Comparison of ENCODE assay signal across 9 cellular contexts in genomic region chr15:48112242-48112641, GRCh38. TPM values are rescaled to one million over a fixed set of nuclear protein-coding genes. Genes with fewer than 3 reads are reported as not detected.
DNase-seq lines count a peak whose midpoint lies in the region; ATAC-seq and TF ChIP-seq lines count a peak whose summit lies in the region.
"Had no signal": no experiment of that assay in that cellular context is flagged by ENCODE, and none has a peak within 500 bp of the region (broad histone marks: within the 10 kb centered on the region; RNA-seq: fewer than 3 reads in every experiment).

No MANE protein-coding gene starts in this region.

- H3K36me3 ChIP-seq in body of pancreas (replicated peaks in 1 of 2; ENCODE audit: insufficient read depth in 1 of 2, low read depth in 2 of 2): no peaks in the 10 kb centered on the region
- H3K36me3 ChIP-seq in CD8-positive, alpha-beta T cell (ENCODE audit: insufficient read depth, low read length): no peaks in the 10 kb centered on the region

- no peak for TF ChIP-seq POLR2A in body of pancreas (IDR thresholded peaks at IDR 0.05)

- H3K9me3 Mint-ChIP-seq in effector memory CD8-positive, alpha-beta T cell: no peaks in the 10 kb centered on the region
- no peaks in the 10 kb centered on the region for H3K9me3 Mint-ChIP-seq in CD8-positive, alpha-beta T cell

- no peak overlapping the region for H3K4me3 Mint-ChIP-seq in effector memory CD8-positive, alpha-beta T cell
- H3K4me3 Mint-ChIP-seq in CD8-positive, alpha-beta T cell: no peak overlapping the region

- peaks cover 3% of the 10 kb centered on the region for H3K36me3 Mint-ChIP-seq in effector memory CD8-positive, alpha-beta T cell (ENCODE audit: insufficient read depth)
- H3K36me3 Mint-ChIP-seq in CD8-positive, alpha-beta T cell: no peaks in the 10 kb centered on the region

- POLR2A ChIA-PET in CD8-positive, alpha-beta T cell (lab: Charles Lee): no interaction called here

- no peak overlapping the region for H3K4me3 ChIP-seq in body of pancreas
- no peak overlapping the region for H3K4me3 ChIP-seq in CD8-positive, alpha-beta T cell (ENCODE audit: low read depth, low read length)

- intact Hi-C loops in body of pancreas (cut with DNase I): no loop called here
- intact Hi-C loops in CD8-positive, alpha-beta T cell (cut with DNase I, micrococcal nuclease): loop anchor here in 1 of 2 experiments (5.0 kb wide), 1 partner anchor 175 kb away; no protein-coding TSS in a partner anchor

- ATAC-seq in body of pancreas: no peak
- no peak for ATAC-seq in HG03159 (IDR thresholded peaks at IDR 0.05; ENCODE audit: unreplicated experiment)
- ATAC-seq in effector memory CD8-positive, alpha-beta T cell (replicated peaks): no peak
- ATAC-seq in HG02610 (IDR thresholded peaks at IDR 0.05; ENCODE audit: unreplicated experiment): no peak
- no peak for ATAC-seq in CD8-positive, alpha-beta T cell

- H3K27me3 ChIP-seq in body of pancreas: no peaks in the 10 kb centered on the region
- no peaks in the 10 kb centered on the region for H3K27me3 ChIP-seq in CD8-positive, alpha-beta T cell (ENCODE audit: insufficient read depth, low read length)

- H3K4me1 Mint-ChIP-seq in effector memory CD8-positive, alpha-beta T cell (ENCODE audit: low read depth in 2 of 2): no peaks in the 10 kb centered on the region
- no peaks in the 10 kb centered on the region for H3K4me1 Mint-ChIP-seq in CD8-positive, alpha-beta T cell (ENCODE audit: low read depth)

- H3K27ac ChIP-seq in body of pancreas: no peak overlapping the region
- no peak overlapping the region for H3K27ac ChIP-seq in CD8-positive, alpha-beta T cell (ENCODE audit: low read depth, low read length)

- H3K4me1 ChIP-seq in body of pancreas: no peaks in the 10 kb centered on the region
- H3K4me1 ChIP-seq in CD8-positive, alpha-beta T cell (ENCODE audit: insufficient read depth, low read length): no peaks in the 10 kb centered on the region

- peaks cover 7 to 12% of the 10 kb centered on the region in 2 donors for H3K27me3 Mint-ChIP-seq in effector memory CD8-positive, alpha-beta T cell
- peaks cover 22% of the 10 kb centered on the region for H3K27me3 Mint-ChIP-seq in CD8-positive, alpha-beta T cell (ENCODE audit: low read depth)

- TF ChIP-seq CTCF in body of pancreas (IDR thresholded peaks at IDR 0.05): peak; percentile 24 to 55 (median 34)
- no peak for TF ChIP-seq CTCF in CD8-positive, alpha-beta T cell (IDR thresholded peaks at IDR 0.05)

- DNase-seq in Daoy (ENCODE audit: low read depth): peak; percentile 23
- DNase-seq in M059J (ENCODE audit: low read depth): peak; percentile 45
- DNase-seq in body of pancreas: peak; percentile 28 to 51 (median 36)
- peak; percentile 17 for DNase-seq in medulla oblongata (ENCODE audit: extremely low spot score)
- no peak for DNase-seq in effector memory CD8-positive, alpha-beta T cell
- DNase-seq in CD8-positive, alpha-beta T cell: no peak

- CTCF ChIA-PET in CD8-positive, alpha-beta T cell (lab: Charles Lee): interaction anchor here (0.9 kb wide), 1 partner anchor 174 kb away, joined by 3 read pairs; no protein-coding TSS in a partner anchor

- no peak overlapping the region for H3K27ac Mint-ChIP-seq in effector memory CD8-positive, alpha-beta T cell
- no peak overlapping the region for H3K27ac Mint-ChIP-seq in CD8-positive, alpha-beta T cell

- 18 to 24% methylated on average over 6 of the region's 6 CpGs for whole genome bisulfite sequencing in body of pancreas, 2 donors

- no peaks in the 10 kb centered on the region for H3K9me3 ChIP-seq in body of pancreas
- no peaks in the 10 kb centered on the region for H3K9me3 ChIP-seq in CD8-positive, alpha-beta T cell (ENCODE audit: low read length)

RNA-seq across cellular contexts. Expression of gene SLC24A5, which starts 8.5 kb away (rescaled TPM):
- not detected in 2 replicates for total RNA-seq in Daoy (2014; rRNA removed; shearing (Covaris generic))
- total RNA-seq in M059J (2014; rRNA removed; shearing (Covaris generic)): not detected in 2 replicates
- not detected for total RNA-seq in body of pancreas
- total RNA-seq in CD8-positive, alpha-beta T cell: not detected
- total RNA-seq: activated CD8-positive, alpha-beta memory T cell treated with anti-CD3 and anti-CD28 coated beads for 36 hours had no signal

Comparison
In these comparisons a context has a peak if more than half of its experiments do, and no peak if none do; other contexts are left out.
1. DNase-seq: peak in Daoy (single experiment), M059J (single experiment), body of pancreas (4 of 4) and medulla oblongata (single experiment); none in effector memory CD8-positive, alpha-beta T cell (0 of 3) and CD8-positive, alpha-beta T cell (0 of 7).